8 cellular contexts compared by ENCODE assay signal in the genomic region with DNA sequence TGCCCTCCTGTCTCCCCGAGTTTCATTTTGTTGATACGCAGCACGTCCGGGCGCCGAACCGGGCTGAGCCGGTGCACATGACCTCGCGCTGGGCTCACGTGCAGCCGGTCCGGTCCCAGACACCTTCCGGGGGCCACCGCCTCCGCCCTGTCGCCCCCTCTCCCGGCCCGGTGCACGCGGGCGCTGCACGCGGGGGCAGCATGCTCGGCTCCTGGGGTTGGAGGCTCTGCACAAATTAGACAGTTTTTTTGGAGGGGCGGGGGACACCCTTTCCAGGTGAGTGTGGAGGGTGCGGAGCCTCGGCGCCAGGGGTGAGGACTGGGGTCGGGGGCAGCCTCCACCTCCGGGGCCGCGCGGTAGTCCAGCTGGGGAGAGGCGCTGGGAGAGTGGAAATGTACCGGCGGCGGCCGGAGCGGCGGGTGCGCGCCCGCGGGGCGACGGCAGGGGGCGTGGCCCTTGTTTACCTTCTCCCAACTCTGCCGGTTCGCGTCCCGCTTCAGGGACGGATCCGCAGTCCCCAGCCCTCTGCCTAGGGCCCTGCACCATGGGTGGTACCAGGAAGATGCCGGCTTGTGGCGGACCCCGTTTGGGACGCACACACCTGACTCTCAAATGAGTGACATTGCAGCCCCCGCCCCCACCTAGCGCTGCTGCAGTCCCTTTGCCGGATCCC. TPM values are rescaled to one million over a fixed set of nuclear protein-coding genes. Genes with fewer than 3 reads are reported as not detected.
DNase-seq lines count a peak whose midpoint lies in the region; ATAC-seq lines count a peak whose summit lies in the region.

No MANE protein-coding gene starts in this region.

- H3K27me3 Mint-ChIP-seq in activated CD4-positive, alpha-beta T cell treated with anti-CD3 and anti-CD28 coated beads, Interleukin-2, amount 10 ng/mL, durations not matched to agents 7 days and 5 days = peaks cover 9% of the 10 kb centered on the region

- peak overlapping the region; percentile 92 for H3K27ac Mint-ChIP-seq in activated CD4-positive, alpha-beta T cell treated with anti-CD3 and anti-CD28 coated beads, Interleukin-2, amount 10 ng/mL, durations not matched to agents 7 days and 5 days

- DNase-seq in NCI-H187 (lab: John Stamatoyannopoulos, UW) (peak; percentile 69 to 74), NCI-H187 treated with DMSO at 0.1 percent for 48 hours (lab: John Stamatoyannopoulos, UW) (no peak), NCI-H2171 treated with DMSO at 0.1 percent for 48 hours (lab: John Stamatoyannopoulos, UW) (peak; percentile 85), medulla oblongata (ENCODE audit: extremely low spot score) (peak; percentile 69)
- DNase-seq in activated CD4-positive, alpha-beta T cell treated with anti-CD3 and anti-CD28 coated beads, Interleukin-2, amount 10 ng/mL, durations not matched to agents 7 days and 5 days = peak; percentile 70
- DNase-seq in stimulated activated CD4-positive, alpha-beta T cell treated with anti-CD3 and anti-CD28 coated beads, TNF-alpha, amount 100 ng/mL, for 48 hours (ENCODE audit: low read depth in 3 of 3) = peak; percentile 65 to 78 (median 77)

- H3K4me3 ChIP-seq in ectodermal cell (ENCODE audit: insufficient read depth, low read depth, low read length) = peak overlapping the region; percentile 41

- H3K4me1 ChIP-seq in ectodermal cell (ENCODE audit: control insufficient read depth, insufficient read depth, low read length) = peaks cover 29% of the 10 kb centered on the region

- H3K27me3 ChIP-seq in ectodermal cell (ENCODE audit: control insufficient read depth, insufficient read depth, low read length, poor library complexity, severe bottlenecking) = peaks cover 44% of the 10 kb centered on the region

- POLR2A ChIA-PET in activated CD4-positive, alpha-beta T cell treated with anti-CD3 and anti-CD28 coated beads, Interleukin-2, amount 10 ng/mL, durations not matched to agents 7 days and 5 days (lab: Charles Lee) = no interaction called here

- no peaks in the 10 kb centered on the region for H3K9me3 Mint-ChIP-seq in activated CD4-positive, alpha-beta T cell treated with anti-CD3 and anti-CD28 coated beads, Interleukin-2, amount 10 ng/mL, durations not matched to agents 7 days and 5 days

- CTCF ChIA-PET in activated CD4-positive, alpha-beta T cell treated with anti-CD3 and anti-CD28 coated beads, Interleukin-2, amount 10 ng/mL, durations not matched to agents 7 days and 5 days (lab: Charles Lee) = interaction anchor here (0.8 to 3.2 kb wide), 20 partner anchors 8 to 378 kb away, joined by 3 to 35 read pairs (median 4); a partner anchor contains a TSS

- H3K36me3 Mint-ChIP-seq in activated CD4-positive, alpha-beta T cell treated with anti-CD3 and anti-CD28 coated beads, Interleukin-2, amount 10 ng/mL, durations not matched to agents 7 days and 5 days (ENCODE audit: low read depth) = peaks cover 4% of the 10 kb centered on the region

- H3K4me1 Mint-ChIP-seq in activated CD4-positive, alpha-beta T cell treated with anti-CD3 and anti-CD28 coated beads, Interleukin-2, amount 10 ng/mL, durations not matched to agents 7 days and 5 days = peaks cover 37% of the 10 kb centered on the region

- H3K9me3 ChIP-seq in ectodermal cell (ENCODE audit: control insufficient read depth, low read length) = no peaks in the 10 kb centered on the region

- 0 to 1% methylated on average over 61 of the region's 61 CpGs for WGBS in ectodermal cell, 2 experiments

- no peaks in the 10 kb centered on the region for H3K36me3 ChIP-seq in ectodermal cell (ENCODE audit: control insufficient read depth, insufficient read depth, low read length)

- peak overlapping the region; percentile 71 for H3K27ac ChIP-seq in ectodermal cell (ENCODE audit: insufficient read depth, low read depth, low read length, poor library complexity, severe bottlenecking)

- peak; percentile 22 for ATAC-seq in HG02763 (IDR thresholded peaks at IDR 0.05; ENCODE audit: unreplicated experiment)

- peak overlapping the region; percentile 99 for H3K4me3 Mint-ChIP-seq in activated CD4-positive, alpha-beta T cell treated with anti-CD3 and anti-CD28 coated beads, Interleukin-2, amount 10 ng/mL, durations not matched to agents 7 days and 5 days

RNA-seq across cellular contexts. Expression of a gene that starts 1.1 kb away (rescaled TPM):
- total RNA-seq in activated CD4-positive, alpha-beta T cell treated with anti-CD3 and anti-CD28 coated beads, Interleukin-2, amount 10 ng/mL, durations not matched to agents 7 days and 5 days = 10 to 100 TPM; 92.5 to 93.8 TPM
- polyA plus RNA-seq in ectodermal cell (2013, experiment 1 of 4) = 5.8 TPM
- polyA plus RNA-seq in ectodermal cell (2013, experiment 2 of 4) = 3.3 TPM
- 3.1 TPM for polyA plus RNA-seq in ectodermal cell (2013, experiment 3 of 4)
- 3.6 TPM for polyA plus RNA-seq in ectodermal cell (2013, experiment 4 of 4)
